1 cellular context compared by ENCODE assay signal in the genomic region with DNA sequence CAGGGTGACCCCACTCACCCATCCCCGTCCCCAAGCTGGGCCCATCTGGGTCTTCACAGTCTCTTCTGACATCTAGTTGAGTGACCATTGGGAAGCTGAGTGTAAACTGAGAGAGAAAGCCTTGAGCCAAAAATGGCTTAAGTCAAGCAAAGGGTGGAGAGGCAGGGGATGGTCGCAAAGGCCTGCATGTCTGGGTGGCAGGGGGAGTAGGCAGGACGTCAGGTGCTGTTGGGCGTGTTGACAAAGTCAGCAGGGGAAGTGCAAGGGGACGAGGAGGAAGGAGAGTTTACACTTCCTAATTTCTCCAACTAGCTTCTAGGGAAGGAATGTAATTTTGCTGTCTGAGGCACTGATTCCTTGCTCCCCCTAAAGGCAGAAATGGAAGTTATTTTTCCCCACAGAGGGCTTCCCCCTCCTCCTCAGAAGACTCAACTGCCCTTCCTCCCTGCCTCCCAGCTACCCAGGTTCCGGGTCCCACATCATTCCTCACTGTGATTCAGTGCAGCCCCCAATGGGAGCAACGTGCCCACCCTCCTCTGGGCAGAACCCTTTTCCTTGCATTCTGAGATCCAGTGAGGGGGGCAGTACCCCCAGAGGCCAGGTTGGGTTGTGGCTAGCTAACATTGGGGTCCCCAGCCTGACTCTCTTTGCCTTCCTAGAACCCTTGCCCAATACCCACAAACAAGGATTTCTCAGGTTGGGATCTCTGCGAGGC.
TF ChIP-seq lines count a peak whose summit lies in the region.

No MANE protein-coding gene starts in this region.

TF ChIP-seq in SK-N-SH, 30 proteins besides CTCF, POLR2A, EP300 and RAD21 (continued from another document):
- no peak for TF ChIP-seq POLR2AphosphoS5 (IDR thresholded peaks at IDR 0.05; ENCODE audit: low read depth, low read length)
